Comparison of ENCODE assay signal across 24 cellular contexts in genomic region chr1:1621173-1621661, GRCh38. TPM values are rescaled to one million over a fixed set of nuclear protein-coding genes. Genes with fewer than 3 reads are reported as not detected.
DNase-seq lines count a peak whose midpoint lies in the region; ATAC-seq and TF ChIP-seq lines count a peak whose summit lies in the region.
"Had no signal": no experiment of that assay in that cellular context is flagged by ENCODE, and none has a peak within 500 bp of the region (broad histone marks: within the 10 kb centered on the region; RNA-seq: fewer than 3 reads in every experiment).

No MANE protein-coding gene starts in this region.

- H3K36me3 ChIP-seq in left ventricle myocardium inferior = peaks cover 15% of the 10 kb centered on the region
- peaks cover 4% of the 10 kb centered on the region for H3K36me3 ChIP-seq in osteoblast (ENCODE audit: insufficient read depth, low read length)

- peaks cover 28% of the 10 kb centered on the region for H3K79me2 ChIP-seq in osteoblast (ENCODE audit: insufficient read depth, low read length)

- no peak for ATAC-seq in Right ventricle myocardium inferior
- no peak for ATAC-seq in right cardiac atrium
- no peak for ATAC-seq in GM18861 (IDR thresholded peaks at IDR 0.05; ENCODE audit: unreplicated experiment)
- ATAC-seq: CD8-positive, alpha-beta T cell; GM12878; GM23338 had no signal

- in situ Hi-C loops in KBM-7 (cut with MboI; ENCODE audit: low pct_unique_long_range_greater_than_20kb, low sequenced_read_pairs) = no loop called here
- in situ Hi-C loops in ACHN (cut with HindIII; ENCODE audit: low pct_ligation_motif_present, low pct_unique_long_range_greater_than_20kb, low sequenced_read_pairs) = no loop called here

- H4K20me1 ChIP-seq in osteoblast (ENCODE audit: insufficient read depth, low read length) = peaks cover 30% of the 10 kb centered on the region

- intact Hi-C loops in left ventricle myocardium inferior (cut with micrococcal nuclease) = no loop called here
- intact Hi-C loops in Right ventricle myocardium inferior (cut with DNase I) = no loop called here
- intact Hi-C loops in right cardiac atrium (cut with DNase I) = no loop called here

- no peak overlapping the region for H3K4me2 ChIP-seq in osteoblast (ENCODE audit: insufficient read depth, low read length)
- H3K4me2 ChIP-seq: GM23338, KMS-11, PC-9 had no signal

- TF ChIP-seq CTCF in left ventricle myocardium inferior (IDR thresholded peaks at IDR 0.05; ENCODE audit: borderline replicate concordance) (no peak), osteoblast (IDR thresholded peaks at IDR 0.05; ENCODE audit: extremely low read depth, low read depth, low read length) (no peak)

- H3K9me3 ChIP-seq in left ventricle myocardium inferior (replicated peaks) = no peaks in the 10 kb centered on the region
- H3K9me3 ChIP-seq in right cardiac atrium (ENCODE audit: control insufficient read depth, low read length) = no peaks in the 10 kb centered on the region
- H3K9me3 ChIP-seq in osteoblast (ENCODE audit: low read depth, low read length) = no peaks in the 10 kb centered on the region

- H3K4me3 ChIP-seq in left ventricle myocardium inferior (no peak overlapping the region), right cardiac atrium (ENCODE audit: low read length) (no peak overlapping the region), osteoblast (ENCODE audit: insufficient read depth, low read length) (no peak overlapping the region)
- H3K4me3 ChIP-seq: GM12878, GM23338, PC-9 had no signal

- no peak overlapping the region for H2AFZ ChIP-seq in osteoblast (ENCODE audit: low read length)
- H2AFZ ChIP-seq: GM23338, PC-9 had no signal

- H3K4me1 ChIP-seq in left ventricle myocardium inferior (peaks cover 69% of the 10 kb centered on the region), right cardiac atrium (ENCODE audit: control insufficient read depth, insufficient read depth, low read length) (peaks cover 7% of the 10 kb centered on the region), osteoblast (ENCODE audit: insufficient read depth, low read length) (peaks cover 11% of the 10 kb centered on the region)

- 88% methylated on average over 18 of the region's 18 CpGs for WGBS in right cardiac atrium

- DNase-seq in left ventricle myocardium inferior (no peak), Right ventricle myocardium inferior (ENCODE audit: missing footprints) (no peak), right cardiac atrium (peak; percentile 18 to 61 (median 40)), osteoblast (ENCODE audit: insufficient read length, low spot score, missing footprints) (peak; percentile 88), KBM-7 (no peak), ACHN (no peak)
- DNase-seq: DMS 273 treated with DMSO at 0.1 percent for 48 hours, DMS79, EL, GDM1, H9, HFFc6, IMR-90, MM.1S, NCI-H2029, NCI-H526 treated with DMSO at 0.1 percent for 48 hours, PC-9, SHP77 treated with DMSO at 0.1 percent for 48 hours had no signal

- H3K27me3 ChIP-seq in left ventricle myocardium inferior (ENCODE audit: low read depth) (no peaks in the 10 kb centered on the region), right cardiac atrium (ENCODE audit: control insufficient read depth, insufficient read depth) (no peaks in the 10 kb centered on the region), osteoblast (ENCODE audit: insufficient read depth, low read length) (no peaks in the 10 kb centered on the region)

- H3K27ac ChIP-seq in left ventricle myocardium inferior (replicated peaks) (peak overlapping the region; percentile 87), right cardiac atrium (ENCODE audit: low read length) (no peak overlapping the region), osteoblast (ENCODE audit: low read depth, low read length) (no peak overlapping the region)
- H3K27ac ChIP-seq: C4-2B, KMS-11, PC-9 had no signal

RNA-seq across cellular contexts. Expression of gene MIB2, which starts 5.9 kb away (rescaled TPM):
- total RNA-seq in left ventricle myocardium inferior (129 TPM), Right ventricle myocardium inferior (103 TPM), right cardiac atrium (10 to 100 TPM; 49.5 to 77.8 (median 65.5) TPM), osteoblast (74.0 and 80.7 TPM in 2 replicates)
- 52.5 TPM for polyA plus RNA-seq in right cardiac atrium

RNA-seq across cellular contexts. Expression of gene MMP23B, which starts 10.8 kb away (rescaled TPM):
- 93.8 TPM for total RNA-seq in left ventricle myocardium inferior
- 36.2 TPM for total RNA-seq in Right ventricle myocardium inferior
- total RNA-seq in right cardiac atrium = 10 to 100 TPM; 18.7 to 22.4 (median 19.9) TPM
- polyA plus RNA-seq in right cardiac atrium = 15.8 TPM
- total RNA-seq in osteoblast = 0.59 and 1.1 TPM in 2 replicates

RNA-seq across cellular contexts. Expression of gene FNDC10, which starts 21.3 kb away (rescaled TPM):
- total RNA-seq in left ventricle myocardium inferior = 3.6 TPM
- total RNA-seq in Right ventricle myocardium inferior = 3.0 TPM
- total RNA-seq in right cardiac atrium = under 1 TPM; 0.47 to 0.97 (median 0.80) TPM
- polyA plus RNA-seq in right cardiac atrium = 0.68 TPM
- total RNA-seq in osteoblast = 2.1 and 2.5 TPM in 2 replicates

RNA-seq across cellular contexts. Expression of gene CDK11B, which starts 37.6 kb away (rescaled TPM):
- 24.3 TPM for total RNA-seq in left ventricle myocardium inferior
- total RNA-seq in Right ventricle myocardium inferior = 24.0 TPM
- total RNA-seq in right cardiac atrium = 10 to 100 TPM; 18.8 to 20.6 (median 19.7) TPM
- 27.0 TPM for polyA plus RNA-seq in right cardiac atrium
- 5.3 and 5.8 TPM in 2 replicates for total RNA-seq in osteoblast

RNA-seq across cellular contexts. Expression of gene SSU72, which starts 46.6 kb away (rescaled TPM):
- total RNA-seq in left ventricle myocardium inferior (104 TPM), Right ventricle myocardium inferior (116 TPM), right cardiac atrium (100 to 1,000 TPM; 112 to 115 (median 113) TPM), osteoblast (67.2 and 73.1 TPM in 2 replicates)
- 130 TPM for polyA plus RNA-seq in right cardiac atrium

Comparison
In these comparisons a context has a peak if more than half of its experiments do, and no peak if none do; other contexts are left out.
1. DNase-seq: peak in right cardiac atrium (3 of 3) and osteoblast (single experiment); none in left ventricle myocardium inferior (single experiment), Right ventricle myocardium inferior (single experiment), KBM-7 (single experiment) and ACHN (single experiment).